1 cellular context compared by ENCODE assay signal in the genomic region with DNA sequence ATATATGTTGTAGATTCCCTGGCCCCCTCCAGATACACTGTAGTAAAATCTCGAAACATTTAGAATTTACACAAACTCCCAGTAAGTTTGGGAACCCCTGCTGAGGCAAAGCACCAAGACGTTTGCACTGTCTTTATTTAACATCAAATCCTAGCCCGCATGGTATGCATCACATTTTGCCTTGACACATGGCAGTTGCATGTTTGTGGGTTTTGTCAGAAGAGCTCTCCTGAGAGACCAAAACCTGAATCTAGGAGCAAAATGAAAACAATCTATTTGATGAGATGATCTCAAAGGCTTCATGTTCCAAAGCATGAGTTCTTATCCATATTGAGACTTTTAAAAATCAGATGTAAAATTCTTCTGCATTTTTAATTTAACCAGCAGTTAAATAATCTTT.
A peak's percentile ranks its signal among the peaks of the same experiment; 100 is the strongest.
TF ChIP-seq lines count a peak whose summit lies in the region.

No MANE protein-coding gene starts in this region.

TF ChIP-seq in SK-N-SH, 30 proteins besides CTCF, POLR2A, EP300 and RAD21 (continued from another document):
- TF ChIP-seq, protein P1, sequence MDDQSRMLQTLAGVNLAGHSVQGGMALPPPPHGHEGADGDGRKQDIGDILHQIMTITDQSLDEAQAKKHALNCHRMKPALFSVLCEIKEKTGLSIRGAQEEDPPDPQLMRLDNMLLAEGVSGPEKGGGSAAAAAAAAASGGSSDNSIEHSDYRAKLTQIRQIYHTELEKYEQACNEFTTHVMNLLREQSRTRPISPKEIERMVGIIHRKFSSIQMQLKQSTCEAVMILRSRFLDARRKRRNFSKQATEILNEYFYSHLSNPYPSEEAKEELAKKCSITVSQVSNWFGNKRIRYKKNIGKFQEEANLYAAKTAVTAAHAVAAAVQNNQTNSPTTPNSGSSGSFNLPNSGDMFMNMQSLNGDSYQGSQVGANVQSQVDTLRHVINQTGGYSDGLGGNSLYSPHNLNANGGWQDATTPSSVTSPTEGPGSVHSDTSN (IDR thresholded peaks at IDR 0.05) = peak; percentile 30; the same call in 1 of the 2 replicates
- TF ChIP-seq EZH2phosphoT487 (IDR thresholded peaks at IDR 0.05; ENCODE audit: borderline replicate concordance, low read depth) (no peak), GABPA (IDR thresholded peaks at IDR 0.05; ENCODE audit: low read depth) (no peak), MEF2A (IDR thresholded peaks at IDR 0.05; ENCODE audit: borderline replicate concordance, low read depth) (no peak), RXRA (IDR thresholded peaks at IDR 0.05; ENCODE audit: borderline replicate concordance, low read depth) (no peak), TCF12 (IDR thresholded peaks at IDR 0.05) (peak; percentile 56)
- TF ChIP-seq, protein P2, sequence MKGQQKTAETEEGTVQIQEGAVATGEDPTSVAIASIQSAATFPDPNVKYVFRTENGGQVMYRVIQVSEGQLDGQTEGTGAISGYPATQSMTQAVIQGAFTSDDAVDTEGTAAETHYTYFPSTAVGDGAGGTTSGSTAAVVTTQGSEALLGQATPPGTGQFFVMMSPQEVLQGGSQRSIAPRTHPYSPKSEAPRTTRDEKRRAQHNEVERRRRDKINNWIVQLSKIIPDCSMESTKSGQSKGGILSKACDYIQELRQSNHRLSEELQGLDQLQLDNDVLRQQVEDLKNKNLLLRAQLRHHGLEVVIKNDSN (IDR thresholded peaks at IDR 0.05; ENCODE audit: borderline replicate concordance, low read depth) = no peak
- TF ChIP-seq, protein P3, sequence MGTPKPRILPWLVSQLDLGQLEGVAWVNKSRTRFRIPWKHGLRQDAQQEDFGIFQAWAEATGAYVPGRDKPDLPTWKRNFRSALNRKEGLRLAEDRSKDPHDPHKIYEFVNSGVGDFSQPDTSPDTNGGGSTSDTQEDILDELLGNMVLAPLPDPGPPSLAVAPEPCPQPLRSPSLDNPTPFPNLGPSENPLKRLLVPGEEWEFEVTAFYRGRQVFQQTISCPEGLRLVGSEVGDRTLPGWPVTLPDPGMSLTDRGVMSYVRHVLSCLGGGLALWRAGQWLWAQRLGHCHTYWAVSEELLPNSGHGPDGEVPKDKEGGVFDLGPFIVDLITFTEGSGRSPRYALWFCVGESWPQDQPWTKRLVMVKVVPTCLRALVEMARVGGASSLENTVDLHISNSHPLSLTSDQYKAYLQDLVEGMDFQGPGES (IDR thresholded peaks at IDR 0.05; ENCODE audit: low read depth, low read length) = no peak
TF ChIP-seq in SK-N-SH: peak in this region for 2.
